10 cellular contexts compared by ENCODE assay signal in the genomic region with DNA sequence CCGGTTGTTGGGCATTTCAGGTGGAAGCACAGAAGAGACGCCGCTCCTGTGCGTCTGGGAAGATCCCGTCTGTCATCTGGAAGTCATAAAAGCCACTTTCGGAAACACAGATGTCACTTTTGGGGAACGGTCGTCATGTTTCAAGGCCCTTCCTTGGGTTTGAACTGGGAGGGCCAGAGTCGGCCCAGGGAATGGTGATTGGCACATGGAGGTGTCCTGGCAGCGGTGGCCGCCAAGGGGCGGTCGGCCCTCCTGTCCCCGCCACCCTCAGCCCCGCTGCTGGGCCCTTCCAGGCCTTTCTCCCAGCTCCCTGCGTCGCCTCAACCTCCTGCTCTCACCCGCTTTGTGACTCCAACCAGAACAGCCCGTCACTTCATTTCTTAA.
DNase-seq lines count a peak whose midpoint lies in the region; ATAC-seq and TF ChIP-seq lines count a peak whose summit lies in the region.
"Had no signal": no experiment of that assay in that cellular context is flagged by ENCODE, and none has a peak within 500 bp of the region (broad histone marks: within the 10 kb centered on the region; RNA-seq: fewer than 3 reads in every experiment).

No MANE protein-coding gene starts in this region.

- H3K36me3 Mint-ChIP-seq in activated naive CD4-positive, alpha-beta T cell treated with anti-CD3 and anti-CD28 coated beads for 36 hours (ENCODE audit: low read depth), result no peaks in the 10 kb centered on the region
- H3K36me3 Mint-ChIP-seq in GM23338 (ENCODE audit: low read depth), result no peaks in the 10 kb centered on the region
- H3K36me3 Mint-ChIP-seq: CD4-positive, alpha-beta memory T cell had no signal

- no peak overlapping the region for H3K9ac ChIP-seq in neuronal stem cell (ENCODE audit: low read depth, low read length, poor library complexity)

- H2BK12ac ChIP-seq in neuronal stem cell (ENCODE audit: low read length), result no peak overlapping the region

- ATAC-seq in GM23338 (peak; percentile 64), GM19324 (IDR thresholded peaks at IDR 0.05; ENCODE audit: low FRiP score, unreplicated experiment) (no peak)

- H3K18ac ChIP-seq in neuronal stem cell (ENCODE audit: low read length), result no peak overlapping the region

- H3K27ac ChIP-seq in GM23338 (ENCODE audit: low read depth), result no peak overlapping the region
- H3K27ac ChIP-seq in neuronal stem cell (replicated peaks; ENCODE audit: low read length), result no peak overlapping the region

- H2BK15ac ChIP-seq in neuronal stem cell (ENCODE audit: low read length), result no peak overlapping the region

- H4K20me1 ChIP-seq in GM23338 (replicated peaks; ENCODE audit: insufficient read depth), result no peaks in the 10 kb centered on the region

- TF ChIP-seq CTCF in GM23338 (conservative IDR thresholded peaks at IDR 0.05; ENCODE audit: low read depth in 2 of 2), result 0 out of 4 replicates have a peak, but pooled peaks of 1 of the 2 experiments have one; percentile 26

- H3K27me3 ChIP-seq in GM23338 (ENCODE audit: insufficient read depth) (no peaks in the 10 kb centered on the region), neuronal stem cell (ENCODE audit: control insufficient read depth in 3 of 3, insufficient read depth in 3 of 3, low read depth in 1 of 3, low read length in 3 of 3) (peaks cover 0 to 4% (median 0%) of the 10 kb centered on the region in 3 experiments)

- H3K36me3 ChIP-seq in GM23338 (ENCODE audit: insufficient read depth), result no peaks in the 10 kb centered on the region
- no peaks in the 10 kb centered on the region for H3K36me3 ChIP-seq in neuronal stem cell (replicated peaks in 1 of 2; ENCODE audit: control insufficient read depth in 2 of 2, insufficient read depth in 2 of 2, low read length in 2 of 2)

- H2BK5ac ChIP-seq in neuronal stem cell (ENCODE audit: low read length), result no peak overlapping the region

- no peaks in the 10 kb centered on the region for H3F3A ChIP-seq in GM23338 (replicated peaks; ENCODE audit: low read depth)

- no peak for DNase-seq in activated naive CD4-positive, alpha-beta T cell treated with anti-CD3 and anti-CD28 coated beads for 36 hours
- no peak for DNase-seq in activated naive CD4-positive, alpha-beta T cell treated with Interleukin-2 at 50 U/mL for 16 hours
- DNase-seq in GM23338 (ENCODE audit: low spot score) (peak; percentile 30), SK-N-DZ (ENCODE audit: low spot score) (peak; percentile 46), neuronal stem cell (ENCODE audit: low spot score) (no peak), erythroblast (lab: John Stamatoyannopoulos, UW) (no peak), globus pallidus (ENCODE audit: low spot score) (no peak)
- DNase-seq: NCI-H187 had no signal

- H2AFZ ChIP-seq in GM23338 (no peak overlapping the region), neuronal stem cell (ENCODE audit: low read length) (no peak overlapping the region)

- peak overlapping the region; percentile 79 for H2AK5ac ChIP-seq in neuronal stem cell (ENCODE audit: low read depth, low read length)

- H3K9me3 ChIP-seq in neuronal stem cell (replicated peaks in 1 of 2; ENCODE audit: control insufficient read depth in 2 of 2, insufficient read depth in 1 of 2, low read depth in 1 of 2, low read length in 2 of 2), result no peaks in the 10 kb centered on the region

- CTCF ChIA-PET in activated naive CD4-positive, alpha-beta T cell treated with anti-CD3 and anti-CD28 coated beads for 36 hours (lab: Charles Lee), result interaction anchor here (0.6 to 1.9 kb wide), 39 partner anchors 9 to 1803 kb away, joined by 3 to 85 read pairs (median 4); a partner anchor contains a TSS

- no peak overlapping the region for H4K91ac ChIP-seq in neuronal stem cell (ENCODE audit: low read depth, low read length, poor library complexity)

- no peaks in the 10 kb centered on the region for H3K9me3 Mint-ChIP-seq in activated naive CD4-positive, alpha-beta T cell treated with anti-CD3 and anti-CD28 coated beads for 36 hours
- no peaks in the 10 kb centered on the region for H3K9me3 Mint-ChIP-seq in GM23338
- H3K9me3 Mint-ChIP-seq: CD4-positive, alpha-beta memory T cell had no signal

- H3K9me2 ChIP-seq in GM23338 (ENCODE audit: insufficient read depth), result no peaks in the 10 kb centered on the region

- H3K4me3 ChIP-seq in GM23338 (no peak overlapping the region), neuronal stem cell (ENCODE audit: low read length in 2 of 2) (no peak overlapping the region)

- no peak overlapping the region for H3K14ac ChIP-seq in neuronal stem cell (ENCODE audit: low read length)

- no peak overlapping the region for H3K4me3 Mint-ChIP-seq in activated naive CD4-positive, alpha-beta T cell treated with anti-CD3 and anti-CD28 coated beads for 36 hours
- no peak overlapping the region for H3K4me3 Mint-ChIP-seq in GM23338
- H3K4me3 Mint-ChIP-seq: CD4-positive, alpha-beta memory T cell had no signal

- H3K79me2 ChIP-seq in GM23338 (replicated peaks; ENCODE audit: insufficient read depth), result no peaks in the 10 kb centered on the region

- no peak for TF ChIP-seq POLR2A in erythroblast (IDR thresholded peaks at IDR 0.05; ENCODE audit: low read length)

- no peak overlapping the region for H2BK120ac ChIP-seq in neuronal stem cell (ENCODE audit: low read depth, low read length)

- H3K4ac ChIP-seq in neuronal stem cell (ENCODE audit: low read length), result no peak overlapping the region

- H3K79me1 ChIP-seq in neuronal stem cell (ENCODE audit: low read depth, low read length), result no peaks in the 10 kb centered on the region

- no peaks in the 10 kb centered on the region for H3K4me1 ChIP-seq in GM23338 (ENCODE audit: insufficient read depth)
- H3K4me1 ChIP-seq in neuronal stem cell (ENCODE audit: control insufficient read depth in 2 of 2, insufficient read depth in 1 of 2, low read depth in 1 of 2, low read length in 2 of 2), result no peaks in the 10 kb centered on the region

- no peaks in the 10 kb centered on the region for H3K27me3 Mint-ChIP-seq in activated naive CD4-positive, alpha-beta T cell treated with anti-CD3 and anti-CD28 coated beads for 36 hours (ENCODE audit: low read depth)
- peaks cover 2% of the 10 kb centered on the region for H3K27me3 Mint-ChIP-seq in GM23338 (ENCODE audit: insufficient read depth, low read depth, poor library complexity)

- intact Hi-C loops in activated naive CD4-positive, alpha-beta T cell treated with anti-CD3 and anti-CD28 coated beads for 36 hours (cut with micrococcal nuclease), result loop anchor here (5.0 to 10.0 kb wide), 3 partner anchors 96 to 526 kb away; a partner anchor contains a TSS

- peaks cover 3% of the 10 kb centered on the region for H3K4me1 Mint-ChIP-seq in activated naive CD4-positive, alpha-beta T cell treated with anti-CD3 and anti-CD28 coated beads for 36 hours (ENCODE audit: low read depth)
- no peaks in the 10 kb centered on the region; the same call in 2 of the 3 replicates for H3K4me1 Mint-ChIP-seq in GM23338

- H3K27ac Mint-ChIP-seq in activated naive CD4-positive, alpha-beta T cell treated with anti-CD3 and anti-CD28 coated beads for 36 hours, result peak overlapping the region; percentile 11
- no peak overlapping the region for H3K27ac Mint-ChIP-seq in GM23338
- H3K27ac Mint-ChIP-seq: CD4-positive, alpha-beta memory T cell had no signal

- H4K8ac ChIP-seq in neuronal stem cell (ENCODE audit: low read depth, low read length), result no peak overlapping the region

- H3K4me2 ChIP-seq in GM23338, result no peak overlapping the region
- no peak overlapping the region for H3K4me2 ChIP-seq in neuronal stem cell (ENCODE audit: insufficient read depth, low read length, poor library complexity, severe bottlenecking)

- H3K23ac ChIP-seq in neuronal stem cell (ENCODE audit: low read depth, low read length, poor library complexity), result no peak overlapping the region

- WGBS in neuronal stem cell (ENCODE audit: extremely low coverage in 2 of 2, insufficient read length in 2 of 2, insufficient replicate concordance in 1 of 2), 2 donors, result no CpG with 5 or more reads among the region's 19 CpGs

TF ChIP-seq in GM23338, 12 proteins besides CTCF, POLR2A, EP300 and RAD21 (continues in another document):
- TF ChIP-seq EZH2 (IDR thresholded peaks at IDR 0.05; ENCODE audit: low read depth, unreplicated experiment), result no peak
- TF ChIP-seq STAT1 (IDR thresholded peaks at IDR 0.05; ENCODE audit: unreplicated experiment), result no peak
- TF ChIP-seq NANOG (IDR thresholded peaks at IDR 0.05; ENCODE audit: borderline replicate concordance), result no peak
- TF ChIP-seq, protein P1, sequence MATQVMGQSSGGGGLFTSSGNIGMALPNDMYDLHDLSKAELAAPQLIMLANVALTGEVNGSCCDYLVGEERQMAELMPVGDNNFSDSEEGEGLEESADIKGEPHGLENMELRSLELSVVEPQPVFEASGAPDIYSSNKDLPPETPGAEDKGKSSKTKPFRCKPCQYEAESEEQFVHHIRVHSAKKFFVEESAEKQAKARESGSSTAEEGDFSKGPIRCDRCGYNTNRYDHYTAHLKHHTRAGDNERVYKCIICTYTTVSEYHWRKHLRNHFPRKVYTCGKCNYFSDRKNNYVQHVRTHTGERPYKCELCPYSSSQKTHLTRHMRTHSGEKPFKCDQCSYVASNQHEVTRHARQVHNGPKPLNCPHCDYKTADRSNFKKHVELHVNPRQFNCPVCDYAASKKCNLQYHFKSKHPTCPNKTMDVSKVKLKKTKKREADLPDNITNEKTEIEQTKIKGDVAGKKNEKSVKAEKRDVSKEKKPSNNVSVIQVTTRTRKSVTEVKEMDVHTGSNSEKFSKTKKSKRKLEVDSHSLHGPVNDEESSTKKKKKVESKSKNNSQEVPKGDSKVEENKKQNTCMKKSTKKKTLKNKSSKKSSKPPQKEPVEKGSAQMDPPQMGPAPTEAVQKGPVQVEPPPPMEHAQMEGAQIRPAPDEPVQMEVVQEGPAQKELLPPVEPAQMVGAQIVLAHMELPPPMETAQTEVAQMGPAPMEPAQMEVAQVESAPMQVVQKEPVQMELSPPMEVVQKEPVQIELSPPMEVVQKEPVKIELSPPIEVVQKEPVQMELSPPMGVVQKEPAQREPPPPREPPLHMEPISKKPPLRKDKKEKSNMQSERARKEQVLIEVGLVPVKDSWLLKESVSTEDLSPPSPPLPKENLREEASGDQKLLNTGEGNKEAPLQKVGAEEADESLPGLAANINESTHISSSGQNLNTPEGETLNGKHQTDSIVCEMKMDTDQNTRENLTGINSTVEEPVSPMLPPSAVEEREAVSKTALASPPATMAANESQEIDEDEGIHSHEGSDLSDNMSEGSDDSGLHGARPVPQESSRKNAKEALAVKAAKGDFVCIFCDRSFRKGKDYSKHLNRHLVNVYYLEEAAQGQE (IDR thresholded peaks at IDR 0.05; ENCODE audit: unreplicated experiment), result no peak
- TF ChIP-seq ZNF331 (CRISPR knock-in tag; IDR thresholded peaks at IDR 0.05; ENCODE audit: low read depth), result no peak
- TF ChIP-seq ZNF114 (CRISPR knock-in tag; IDR thresholded peaks at IDR 0.05), result no peak
- TF ChIP-seq POLR2AphosphoS5 (IDR thresholded peaks at IDR 0.05; ENCODE audit: low read depth), result no peak
- no peak for TF ChIP-seq CREB1 (CRISPR knock-in tag; IDR thresholded peaks at IDR 0.05; ENCODE audit: low read depth)
- no peak for TF ChIP-seq EZH2phosphoT487 (IDR thresholded peaks at IDR 0.05; ENCODE audit: unreplicated experiment)
- no peak for TF ChIP-seq JUNB (IDR thresholded peaks at IDR 0.05; ENCODE audit: unreplicated experiment)

Comparison
In these comparisons a context has a peak if more than half of its experiments do, and no peak if none do; other contexts are left out.
1. DNase-seq: peak in GM23338 (single experiment) and SK-N-DZ (single experiment); none in activated naive CD4-positive, alpha-beta T cell treated with anti-CD3 and anti-CD28 coated beads for 36 hours (single experiment), activated naive CD4-positive, alpha-beta T cell treated with Interleukin-2 at 50 U/mL for 16 hours (single experiment), neuronal stem cell (single experiment), erythroblast (0 of 2) and globus pallidus (single experiment).